In the genomic region with DNA sequence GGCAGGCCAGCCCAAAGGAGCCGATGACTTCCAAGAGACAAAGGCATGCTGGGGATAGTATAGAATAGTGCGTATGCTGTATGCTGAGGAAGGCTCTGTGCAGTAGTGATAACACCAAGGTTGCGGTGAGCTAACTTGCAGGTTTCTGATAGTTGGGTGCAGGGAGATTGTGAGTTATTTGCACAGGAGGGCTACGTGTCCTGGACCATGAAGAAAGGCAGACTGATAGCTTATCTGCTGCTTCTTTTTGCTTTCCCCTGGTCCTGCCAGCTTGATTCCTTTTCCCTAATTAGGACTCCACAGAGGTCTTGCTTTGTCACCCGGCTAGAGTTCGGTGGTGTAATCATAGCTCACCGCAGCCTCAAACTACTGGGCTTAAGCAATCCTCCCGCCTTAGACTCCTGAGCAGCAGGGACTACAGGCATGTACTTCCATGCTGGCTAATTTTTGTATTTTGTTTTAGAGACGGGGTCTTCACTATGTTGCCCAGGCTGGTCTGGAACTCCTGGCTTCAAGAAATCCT, we compare ENCODE assay signal across 13 cellular contexts.
"Had no signal": no experiment of that assay in that cellular context is flagged by ENCODE, and none has a peak within 500 bp of the region (broad histone marks: within the 10 kb centered on the region; RNA-seq: fewer than 3 reads in every experiment).

No MANE protein-coding gene starts in this region.

- DNase-seq: activated CD4-positive, alpha-beta T cell treated with anti-CD3 and anti-CD28 coated beads, Interleukin-2, amount 10 ng/mL, durations not matched to agents 24 days and 14 days; activated CD8-positive, alpha-beta memory T cell treated with anti-CD3 and anti-CD28 coated beads for 24 hours; activated naive CD4-positive, alpha-beta T cell treated with anti-CD3 and anti-CD28 coated beads for 36 hours; effector CD4-positive, alpha-beta T cell; heart right ventricle; kidney; left ventricle myocardium inferior; mesenchymal stem cell; sigmoid colon; stimulated activated CD4-positive, alpha-beta T cell treated with anti-CD3 and anti-CD28 coated beads, Interleukin-2, amount 100 ng/mL, for 24 hours; stimulated activated naive CD4-positive, alpha-beta T cell had no signal

- H3K9me3 Mint-ChIP-seq: activated naive CD4-positive, alpha-beta T cell treated with anti-CD3 and anti-CD28 coated beads for 36 hours; natural killer cell treated with Interleukin-12 subunit alpha and Interleukin-12 subunit beta and Interleukin-15 and Interleukin-18, amount 100 ng/mL, for 72 hours had no signal

- H3K36me3 Mint-ChIP-seq: natural killer cell treated with Interleukin-12 subunit alpha and Interleukin-12 subunit beta and Interleukin-15 and Interleukin-18, amount 100 ng/mL, for 72 hours had no signal

- H3K27me3 Mint-ChIP-seq: activated CD4-positive, alpha-beta T cell treated with anti-CD3 and anti-CD28 coated beads, Interleukin-2, amount 10 ng/mL, durations not matched to agents 24 days and 14 days had no signal

- H3K4me3 Mint-ChIP-seq: activated CD4-positive, alpha-beta T cell treated with anti-CD3 and anti-CD28 coated beads, Interleukin-2, amount 10 ng/mL, durations not matched to agents 24 days and 14 days; activated naive CD4-positive, alpha-beta T cell treated with anti-CD3 and anti-CD28 coated beads for 36 hours; natural killer cell treated with Interleukin-12 subunit alpha and Interleukin-12 subunit beta and Interleukin-15 and Interleukin-18, amount 100 ng/mL, for 72 hours; WTC11 had no signal

- H3K27ac Mint-ChIP-seq: activated CD4-positive, alpha-beta T cell treated with anti-CD3 and anti-CD28 coated beads, Interleukin-2, amount 10 ng/mL, durations not matched to agents 24 days and 14 days; activated naive CD4-positive, alpha-beta T cell treated with anti-CD3 and anti-CD28 coated beads for 36 hours; natural killer cell treated with Interleukin-12 subunit alpha and Interleukin-12 subunit beta and Interleukin-15 and Interleukin-18, amount 100 ng/mL, for 72 hours; WTC11 had no signal
